In the genomic region with DNA sequence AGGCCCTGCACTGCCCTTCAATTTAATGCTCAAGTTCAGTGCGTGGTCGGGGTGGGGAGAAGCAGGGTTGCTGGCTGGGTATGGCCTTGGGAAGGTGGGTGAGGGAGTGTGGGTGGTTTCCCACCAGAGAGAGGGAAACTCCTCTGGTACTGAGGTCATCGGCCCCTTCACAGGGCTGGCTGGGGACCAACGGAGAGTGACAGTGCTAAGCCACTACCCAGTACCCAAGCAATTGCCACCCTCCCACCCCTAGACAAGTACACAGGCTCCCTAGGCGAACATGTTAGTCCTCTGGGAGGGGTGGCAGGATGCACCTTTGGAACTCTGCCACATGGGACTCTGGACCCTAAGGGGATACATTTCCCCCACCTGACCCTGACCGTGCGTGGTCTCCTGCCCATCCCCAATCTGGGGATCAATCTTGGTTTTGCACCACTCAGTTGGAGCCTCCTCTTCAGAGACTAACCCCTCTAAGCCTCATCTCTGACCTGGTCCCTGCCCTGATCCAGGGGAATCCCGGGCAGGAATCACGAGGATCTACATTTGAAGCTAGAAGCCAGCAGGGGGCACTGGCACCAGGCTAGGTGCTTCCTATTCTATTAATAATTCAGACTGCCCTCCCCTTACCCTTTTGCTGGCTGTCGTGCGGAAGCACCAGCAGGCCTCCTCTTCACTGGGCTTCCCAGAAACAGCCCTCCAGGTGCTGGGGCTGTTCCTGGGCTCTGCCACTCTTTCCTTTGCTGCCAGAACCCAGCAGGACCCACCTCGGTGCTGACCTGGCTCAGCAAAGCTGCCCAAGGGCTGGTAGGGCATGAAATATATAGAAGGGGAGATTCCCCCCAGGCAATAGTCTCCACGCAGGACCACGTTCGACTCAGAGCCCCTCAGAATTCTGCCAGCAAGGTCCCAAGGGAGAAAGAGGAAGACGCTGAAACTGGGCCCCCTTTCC, we compare ENCODE assay signal across 8 cellular contexts.
DNase-seq lines count a peak whose midpoint lies in the region; ATAC-seq and TF ChIP-seq lines count a peak whose summit lies in the region.

No MANE protein-coding gene starts in this region.

- POLR2A ChIA-PET in activated CD8-positive, alpha-beta T cell treated with anti-CD3 and anti-CD28 coated beads, Interleukin-2, amount 10 ng/mL, durations not matched to agents 7 days and 5 days (lab: Charles Lee) = no interaction called here

- H3K4me1 Mint-ChIP-seq in CD14-positive monocyte = no peaks in the 10 kb centered on the region
- no peaks in the 10 kb centered on the region for H3K4me1 Mint-ChIP-seq in activated CD8-positive, alpha-beta T cell treated with anti-CD3 and anti-CD28 coated beads, Interleukin-2, amount 10 ng/mL, durations not matched to agents 7 days and 5 days (ENCODE audit: low read depth)

- CTCF ChIA-PET in activated CD8-positive, alpha-beta T cell treated with anti-CD3 and anti-CD28 coated beads, Interleukin-2, amount 10 ng/mL, durations not matched to agents 7 days and 5 days (lab: Charles Lee) = no interaction called here

- H3K4me3 ChIP-seq in ascending aorta = no peak overlapping the region

- intact Hi-C loops in ascending aorta (cut with DNase I) (no loop called here), CD14-positive monocyte (cut with micrococcal nuclease) (no loop called here)

- H3K9me3 ChIP-seq in ascending aorta = no peaks in the 10 kb centered on the region

- H3K4me1 ChIP-seq in ascending aorta = no peaks in the 10 kb centered on the region

- no peak overlapping the region for H3K27ac ChIP-seq in C4-2B
- no peak overlapping the region for H3K27ac ChIP-seq in ascending aorta

- TF ChIP-seq CTCF in C4-2B (conservative IDR thresholded peaks at IDR 0.05) (peak; percentile 78), ascending aorta (IDR thresholded peaks at IDR 0.05) (peak in 2 of 3 experiments; percentile 16 to 42), CD14-positive monocyte (IDR thresholded peaks at IDR 0.05) (no peak)

- DNase-seq in HT1080 (ENCODE audit: low read depth) (peak; percentile 56), ascending aorta (ENCODE audit: low spot score in 2 of 2) (no peak), left lobe of liver (ENCODE audit: low spot score) (no peak), CD14-positive monocyte (ENCODE audit: low spot score) (no peak)
- no peak for DNase-seq in activated CD8-positive, alpha-beta T cell treated with anti-CD3 and anti-CD28 coated beads, Interleukin-2, amount 10 ng/mL, durations not matched to agents 7 days and 5 days

- H3K36me3 Mint-ChIP-seq in CD14-positive monocyte = no peaks in the 10 kb centered on the region
- H3K36me3 Mint-ChIP-seq in activated CD8-positive, alpha-beta T cell treated with anti-CD3 and anti-CD28 coated beads, Interleukin-2, amount 10 ng/mL, durations not matched to agents 7 days and 5 days (ENCODE audit: low read depth) = no peaks in the 10 kb centered on the region

- H3K27me3 ChIP-seq in ascending aorta = no peaks in the 10 kb centered on the region

- peaks cover 0 to 3% (median 0%) of the 10 kb centered on the region in 7 donors for H3K9me3 Mint-ChIP-seq in CD14-positive monocyte
- H3K9me3 Mint-ChIP-seq in activated CD8-positive, alpha-beta T cell treated with anti-CD3 and anti-CD28 coated beads, Interleukin-2, amount 10 ng/mL, durations not matched to agents 7 days and 5 days (ENCODE audit: insufficient read depth) = no peaks in the 10 kb centered on the region

- no peaks in the 10 kb centered on the region for H3K36me3 ChIP-seq in ascending aorta

- no peak overlapping the region for H3K4me3 Mint-ChIP-seq in CD14-positive monocyte
- no peak overlapping the region for H3K4me3 Mint-ChIP-seq in activated CD8-positive, alpha-beta T cell treated with anti-CD3 and anti-CD28 coated beads, Interleukin-2, amount 10 ng/mL, durations not matched to agents 7 days and 5 days

- H3K27me3 Mint-ChIP-seq in CD14-positive monocyte (ENCODE audit: low read depth in 3 of 3) = peaks cover 14 to 26% (median 14%) of the 10 kb centered on the region in 3 donors
- peaks cover 7% of the 10 kb centered on the region for H3K27me3 Mint-ChIP-seq in activated CD8-positive, alpha-beta T cell treated with anti-CD3 and anti-CD28 coated beads, Interleukin-2, amount 10 ng/mL, durations not matched to agents 7 days and 5 days (ENCODE audit: low read depth)

- peak overlapping the region in 1 of 7 donors; percentile 59 for H3K27ac Mint-ChIP-seq in CD14-positive monocyte
- no peak overlapping the region for H3K27ac Mint-ChIP-seq in activated CD8-positive, alpha-beta T cell treated with anti-CD3 and anti-CD28 coated beads, Interleukin-2, amount 10 ng/mL, durations not matched to agents 7 days and 5 days

- ATAC-seq in left lobe of liver (peak; percentile 78), GM19324 (IDR thresholded peaks at IDR 0.05; ENCODE audit: low FRiP score, unreplicated experiment) (no peak), HG03457 (IDR thresholded peaks at IDR 0.05; ENCODE audit: unreplicated experiment) (no peak)
- no peak for ATAC-seq in activated CD8-positive, alpha-beta T cell treated with anti-CD3 and anti-CD28 coated beads, Interleukin-2, amount 10 ng/mL, durations not matched to agents 7 days and 5 days
